In the genomic region with DNA sequence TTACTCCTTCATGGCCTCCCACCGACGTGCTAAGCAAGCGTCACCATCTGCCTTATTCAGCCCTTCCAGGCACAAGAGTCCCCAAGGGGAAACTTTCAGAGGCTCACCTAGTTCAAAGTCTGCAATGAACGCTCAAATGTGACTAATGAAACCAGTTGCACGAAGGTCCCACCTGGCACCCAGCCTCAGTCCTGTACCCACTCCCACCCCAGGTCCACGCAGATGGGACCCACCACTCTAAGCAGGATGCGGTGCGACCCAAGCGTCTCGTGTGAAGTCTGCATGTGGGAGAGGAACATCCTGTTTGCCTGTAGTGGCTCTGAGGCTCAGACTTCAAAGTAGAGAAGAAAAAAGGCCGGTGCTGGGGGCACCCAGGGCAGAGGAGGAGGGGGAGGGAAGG, we compare ENCODE assay signal across 1 cellular context.
TF ChIP-seq lines count a peak whose summit lies in the region.

No MANE protein-coding gene starts in this region.

TF ChIP-seq in HepG2, 621 proteins besides CTCF, POLR2A, EP300 and RAD21 (continued from another document):
- TF ChIP-seq, protein P1, sequence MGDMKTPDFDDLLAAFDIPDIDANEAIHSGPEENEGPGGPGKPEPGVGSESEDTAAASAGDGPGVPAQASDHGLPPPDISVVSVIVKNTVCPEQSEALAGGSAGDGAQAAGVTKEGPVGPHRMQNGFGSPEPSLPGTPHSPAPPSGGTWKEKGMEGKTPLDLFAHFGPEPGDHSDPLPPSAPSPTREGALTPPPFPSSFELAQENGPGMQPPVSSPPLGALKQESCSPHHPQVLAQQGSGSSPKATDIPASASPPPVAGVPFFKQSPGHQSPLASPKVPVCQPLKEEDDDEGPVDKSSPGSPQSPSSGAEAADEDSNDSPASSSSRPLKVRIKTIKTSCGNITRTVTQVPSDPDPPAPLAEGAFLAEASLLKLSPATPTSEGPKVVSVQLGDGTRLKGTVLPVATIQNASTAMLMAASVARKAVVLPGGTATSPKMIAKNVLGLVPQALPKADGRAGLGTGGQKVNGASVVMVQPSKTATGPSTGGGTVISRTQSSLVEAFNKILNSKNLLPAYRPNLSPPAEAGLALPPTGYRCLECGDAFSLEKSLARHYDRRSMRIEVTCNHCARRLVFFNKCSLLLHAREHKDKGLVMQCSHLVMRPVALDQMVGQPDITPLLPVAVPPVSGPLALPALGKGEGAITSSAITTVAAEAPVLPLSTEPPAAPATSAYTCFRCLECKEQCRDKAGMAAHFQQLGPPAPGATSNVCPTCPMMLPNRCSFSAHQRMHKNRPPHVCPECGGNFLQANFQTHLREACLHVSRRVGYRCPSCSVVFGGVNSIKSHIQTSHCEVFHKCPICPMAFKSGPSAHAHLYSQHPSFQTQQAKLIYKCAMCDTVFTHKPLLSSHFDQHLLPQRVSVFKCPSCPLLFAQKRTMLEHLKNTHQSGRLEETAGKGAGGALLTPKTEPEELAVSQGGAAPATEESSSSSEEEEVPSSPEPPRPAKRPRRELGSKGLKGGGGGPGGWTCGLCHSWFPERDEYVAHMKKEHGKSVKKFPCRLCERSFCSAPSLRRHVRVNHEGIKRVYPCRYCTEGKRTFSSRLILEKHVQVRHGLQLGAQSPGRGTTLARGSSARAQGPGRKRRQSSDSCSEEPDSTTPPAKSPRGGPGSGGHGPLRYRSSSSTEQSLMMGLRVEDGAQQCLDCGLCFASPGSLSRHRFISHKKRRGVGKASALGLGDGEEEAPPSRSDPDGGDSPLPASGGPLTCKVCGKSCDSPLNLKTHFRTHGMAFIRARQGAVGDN (CRISPR knock-in tag; IDR thresholded peaks at IDR 0.05): peak; percentile 35
- TF ChIP-seq ZNF761 (CRISPR knock-in tag; conservative IDR thresholded peaks at IDR 0.05) (no peak), ZNF230 (CRISPR knock-in tag; IDR thresholded peaks at IDR 0.05) (no peak), KDM5B (CRISPR knock-in tag; IDR thresholded peaks at IDR 0.05; ENCODE audit: borderline replicate concordance) (no peak), TCF7 (IDR thresholded peaks at IDR 0.05; ENCODE audit: low read depth) (peak; percentile 21; the same call in 1 of the 2 replicates), CREB1 (IDR thresholded peaks at IDR 0.05) (no peak), CREB1 (CRISPR knock-in tag; IDR thresholded peaks at IDR 0.05) (no peak)
